In the genomic region with DNA sequence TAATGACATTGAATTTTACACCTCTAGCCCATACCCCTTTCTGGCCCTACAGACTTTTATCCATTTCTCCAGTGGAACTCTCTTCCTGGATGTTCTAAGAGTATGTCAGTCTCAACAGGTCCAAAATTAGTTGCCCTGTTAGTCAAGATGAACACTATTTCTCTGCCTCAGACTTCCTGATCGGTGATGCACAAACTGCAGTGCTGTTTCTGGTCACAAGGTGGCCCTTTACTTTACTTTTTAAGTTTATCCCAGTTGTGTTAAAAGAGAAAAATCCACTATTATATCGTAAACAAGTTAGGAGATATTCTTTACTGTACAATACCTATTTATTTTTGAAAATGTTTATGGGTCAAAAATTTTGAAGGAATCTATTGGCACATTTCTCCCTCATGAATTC, we compare ENCODE assay signal across 1 cellular context.
TF ChIP-seq lines count a peak whose summit lies in the region.

No MANE protein-coding gene starts in this region.

TF ChIP-seq in K562, 482 proteins besides CTCF, POLR2A, EP300 and RAD21:
- TF ChIP-seq ZNF431 (CRISPR knock-in tag; IDR thresholded peaks at IDR 0.05) (no peak), SMC3 (conservative IDR thresholded peaks at IDR 0.05; ENCODE audit: insufficient read depth, low read depth, low read length) (0 out of 2 replicates have a peak, but pooled peaks have one; percentile 38), RFX5 (IDR thresholded peaks at IDR 0.05; ENCODE audit: low read depth, low read length) (no peak)
